ENCODE assay signal across 12 cellular contexts in genomic region chr2:95500854-95501253, GRCh38. TPM values are rescaled to one million over a fixed set of nuclear protein-coding genes. Genes with fewer than 3 reads are reported as not detected.
"Had no signal": no experiment of that assay in that cellular context is flagged by ENCODE, and none has a peak within 500 bp of the region (broad histone marks: within the 10 kb centered on the region; RNA-seq: fewer than 3 reads in every experiment).

No MANE protein-coding gene starts in this region.

- H3K27ac ChIP-seq: GM23248 had no signal

- H3K36me3 ChIP-seq: HAP-1 had no signal

- ATAC-seq: GM23338, HCT116 had no signal

- H3K9ac ChIP-seq: GM23248 had no signal

- H3K4me1 ChIP-seq: HAP-1 had no signal

- H3K4me2 ChIP-seq: GM23338 had no signal

- FAIRE-seq: H1, H54 had no signal

- DNase-seq: GM23248, GOT3, H7, H9, HCEC 1CT, HFFc6 had no signal

- H3K4me3 ChIP-seq: GM23248, GM23338, HAP-1 had no signal

- H2AFZ ChIP-seq: GM23248, GM23338 had no signal

- H3K9me3 ChIP-seq: HAP-1 had no signal

RNA-seq across cellular contexts. Expression of gene TRIM43B, which starts 16.3 kb away (rescaled TPM):
- total RNA-seq: GM23248, H1, H4, H7, H9, HFFc6 had no signal
- polyA plus RNA-seq: GM23248, H1 had no signal
